ENCODE assay signal across 6 cellular contexts in genomic region chr11:115843685-115844084, GRCh38.
"Had no signal": no experiment of that assay in that cellular context is flagged by ENCODE, and none has a peak within 500 bp of the region (broad histone marks: within the 10 kb centered on the region; RNA-seq: fewer than 3 reads in every experiment).

No MANE protein-coding gene starts in this region.

- FAIRE-seq: HepG2, HTR-8/SVneo, K562 had no signal

- H3K27ac ChIP-seq: HL-60 had no signal

- ATAC-seq: HepG2, K562 had no signal

- DNase-seq: IMR-90, KBM-7 had no signal

- H3K4me3 ChIP-seq: K562 had no signal
